9 cellular contexts compared by ENCODE assay signal in the genomic region with DNA sequence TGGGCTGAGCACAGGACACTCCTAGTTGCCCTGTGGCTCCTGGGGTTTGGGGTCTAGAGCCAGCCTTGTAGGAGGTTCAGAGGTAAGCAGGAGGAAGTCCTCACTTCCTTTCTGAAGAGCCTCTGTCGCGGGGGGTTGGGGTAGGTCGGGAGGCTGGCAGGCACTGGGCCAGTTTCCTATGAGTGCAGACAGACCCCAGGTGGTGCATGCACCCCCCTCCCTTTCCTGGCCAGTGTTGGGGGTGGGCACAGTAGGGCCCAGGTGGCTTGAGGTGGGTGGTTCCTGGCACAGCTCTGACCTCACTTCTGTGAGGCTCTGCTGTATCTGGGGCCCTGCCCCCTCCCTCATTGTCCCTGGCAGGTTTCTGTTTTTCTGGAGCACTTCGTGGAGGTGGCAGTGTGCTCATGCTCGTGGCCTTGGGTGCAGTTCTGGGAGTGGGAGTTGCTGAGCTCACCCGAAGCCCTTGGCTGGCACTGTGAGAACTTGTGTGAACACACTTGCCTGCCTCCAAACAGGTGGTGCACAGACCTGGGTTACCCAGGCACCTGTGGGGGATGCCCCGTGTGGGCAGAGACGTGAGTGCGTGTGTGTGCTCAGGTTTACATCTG. TPM values are rescaled to one million over a fixed set of nuclear protein-coding genes. Genes with fewer than 3 reads are reported as not detected.
DNase-seq lines count a peak whose midpoint lies in the region; ATAC-seq, FAIRE-seq and TF ChIP-seq lines count a peak whose summit lies in the region.
"Had no signal": no experiment of that assay in that cellular context is flagged by ENCODE, and none has a peak within 500 bp of the region (broad histone marks: within the 10 kb centered on the region; RNA-seq: fewer than 3 reads in every experiment).

No MANE protein-coding gene starts in this region.

- peak; percentile 16 for ATAC-seq in CD8-positive, alpha-beta T cell
- ATAC-seq in mucosa of descending colon (peak; percentile 14), HG03025 (IDR thresholded peaks at IDR 0.05; ENCODE audit: low FRiP score, unreplicated experiment) (no peak), GM21786 (IDR thresholded peaks at IDR 0.05; ENCODE audit: unreplicated experiment) (no peak)

- FAIRE-seq in small intestine (lab: Jason Lieb, UNC) = no peak

- no peaks in the 10 kb centered on the region for H3K36me3 ChIP-seq in CD8-positive, alpha-beta T cell (ENCODE audit: insufficient read depth, low read length)
- no peaks in the 10 kb centered on the region for H3K36me3 ChIP-seq in mucosa of descending colon (ENCODE audit: low read depth)
- H3K36me3 ChIP-seq in small intestine (ENCODE audit: control insufficient read depth in 2 of 2, insufficient read depth in 2 of 2, low read length in 2 of 2) = no peaks in the 10 kb centered on the region

- no peaks in the 10 kb centered on the region for H3K9me3 Mint-ChIP-seq in CD8-positive, alpha-beta T cell
- no peaks in the 10 kb centered on the region for H3K9me3 Mint-ChIP-seq in activated T-helper 2 cell treated with anti-CD3 and anti-CD28 coated beads, Interferon-gamma antibody, Interleukin-2, Interleukin-4, amounts not matched to agents 10 μg/mL and 5 μg/mL and 100 μg/mL, durations not matched to agents 14 hours and 24 hours and 36 hours

- intact Hi-C loops in CD8-positive, alpha-beta T cell (cut with DNase I, micrococcal nuclease) = no loop called here
- intact Hi-C loops in activated T-helper 2 cell treated with anti-CD3 and anti-CD28 coated beads, Interferon-gamma antibody, Interleukin-2, Interleukin-4, amounts not matched to agents 10 μg/mL and 5 μg/mL and 100 μg/mL, durations not matched to agents 14 hours and 24 hours and 36 hours (cut with micrococcal nuclease) = no loop called here
- intact Hi-C loops in mucosa of descending colon (cut with DNase I, micrococcal nuclease) = no loop called here

- H3K4me1 Mint-ChIP-seq in CD8-positive, alpha-beta T cell (ENCODE audit: low read depth) = peaks cover 45% of the 10 kb centered on the region
- H3K4me1 Mint-ChIP-seq in activated T-helper 2 cell treated with anti-CD3 and anti-CD28 coated beads, Interferon-gamma antibody, Interleukin-2, Interleukin-4, amounts not matched to agents 10 μg/mL and 5 μg/mL and 100 μg/mL, durations not matched to agents 14 hours and 24 hours and 36 hours (ENCODE audit: low read depth) = peaks cover 33% of the 10 kb centered on the region

- H3K4me3 ChIP-seq in CD8-positive, alpha-beta T cell (ENCODE audit: low read depth, low read length) = no peak overlapping the region
- H3K4me3 ChIP-seq in HL-60 (replicated peaks; ENCODE audit: insufficient read depth, low read length) = peak overlapping the region; percentile 1; the same call in 1 of the 2 replicates
- no peak overlapping the region for H3K4me3 ChIP-seq in mucosa of descending colon
- H3K4me3 ChIP-seq in small intestine (ENCODE audit: low read depth in 1 of 2, low read length in 2 of 2) = no peak overlapping the region

- POLR2A ChIA-PET in CD8-positive, alpha-beta T cell (lab: Charles Lee) = interaction anchor here (0.5 kb wide), 1 partner anchor 94 kb away, joined by 3 read pairs; no protein-coding TSS in a partner anchor

- no peaks in the 10 kb centered on the region for H3K27me3 ChIP-seq in CD8-positive, alpha-beta T cell (ENCODE audit: insufficient read depth, low read length)
- H3K27me3 ChIP-seq in HL-60 (ENCODE audit: insufficient read depth, poor library complexity, severe bottlenecking) = no peaks in the 10 kb centered on the region
- H3K27me3 ChIP-seq in small intestine (ENCODE audit: control insufficient read depth in 2 of 2, insufficient read depth in 2 of 2, low read length in 2 of 2) = peaks cover 0 to 6% of the 10 kb centered on the region in 2 donors

- no peaks in the 10 kb centered on the region for H3K36me3 Mint-ChIP-seq in CD8-positive, alpha-beta T cell
- no peaks in the 10 kb centered on the region for H3K36me3 Mint-ChIP-seq in activated T-helper 2 cell treated with anti-CD3 and anti-CD28 coated beads, Interferon-gamma antibody, Interleukin-2, Interleukin-4, amounts not matched to agents 10 μg/mL and 5 μg/mL and 100 μg/mL, durations not matched to agents 14 hours and 24 hours and 36 hours (ENCODE audit: low read depth)

- H3K4me3 Mint-ChIP-seq in CD8-positive, alpha-beta T cell = peak overlapping the region; percentile 76
- H3K4me3 Mint-ChIP-seq in activated T-helper 2 cell treated with anti-CD3 and anti-CD28 coated beads, Interferon-gamma antibody, Interleukin-2, Interleukin-4, amounts not matched to agents 10 μg/mL and 5 μg/mL and 100 μg/mL, durations not matched to agents 14 hours and 24 hours and 36 hours (ENCODE audit: low read depth) = peak overlapping the region; percentile 51

- CTCF ChIA-PET in CD8-positive, alpha-beta T cell (lab: Charles Lee) = interaction anchor here (1.2 to 1.3 kb wide), 3 partner anchors 19 to 61 kb away, joined by 3 to 5 read pairs (median 4); no protein-coding TSS in a partner anchor

- H3K9me3 ChIP-seq in CD8-positive, alpha-beta T cell (ENCODE audit: low read length) = no peaks in the 10 kb centered on the region
- H3K9me3 ChIP-seq in mucosa of descending colon (no peaks in the 10 kb centered on the region), small intestine (ENCODE audit: control insufficient read depth, low read depth) (no peaks in the 10 kb centered on the region)

- peaks cover 43% of the 10 kb centered on the region for H3K4me1 ChIP-seq in CD8-positive, alpha-beta T cell (ENCODE audit: insufficient read depth, low read length)
- H3K4me1 ChIP-seq in mucosa of descending colon (ENCODE audit: low read depth) (peaks cover 20% of the 10 kb centered on the region), small intestine (ENCODE audit: control insufficient read depth in 2 of 2, insufficient read depth in 1 of 2, low read depth in 1 of 2, low read length in 1 of 2) (no peaks in the 10 kb centered on the region)

- 34 to 42% (median 40%) methylated on average over 9 of the region's 9 CpGs for WGBS in small intestine, 3 donors

- no peaks in the 10 kb centered on the region for H3K27me3 Mint-ChIP-seq in CD8-positive, alpha-beta T cell (ENCODE audit: low read depth)
- H3K27me3 Mint-ChIP-seq in activated T-helper 2 cell treated with anti-CD3 and anti-CD28 coated beads, Interferon-gamma antibody, Interleukin-2, Interleukin-4, amounts not matched to agents 10 μg/mL and 5 μg/mL and 100 μg/mL, durations not matched to agents 14 hours and 24 hours and 36 hours (ENCODE audit: low read depth) = peaks cover 36% of the 10 kb centered on the region

- TF ChIP-seq CTCF in CD8-positive, alpha-beta T cell (IDR thresholded peaks at IDR 0.05) = no peak
- TF ChIP-seq CTCF in HL-60 (IDR thresholded peaks at IDR 0.05; ENCODE audit: insufficient read depth, low read length) = no peak
- TF ChIP-seq CTCF in mucosa of descending colon (IDR thresholded peaks at IDR 0.05) = no peak

- H3K27ac Mint-ChIP-seq in CD8-positive, alpha-beta T cell = no peak overlapping the region
- H3K27ac Mint-ChIP-seq in activated T-helper 2 cell treated with anti-CD3 and anti-CD28 coated beads, Interferon-gamma antibody, Interleukin-2, Interleukin-4, amounts not matched to agents 10 μg/mL and 5 μg/mL and 100 μg/mL, durations not matched to agents 14 hours and 24 hours and 36 hours = no peak overlapping the region

- no peak overlapping the region for H3K27ac ChIP-seq in CD8-positive, alpha-beta T cell (ENCODE audit: low read depth, low read length)
- peak overlapping the region; percentile 56 for H3K27ac ChIP-seq in HL-60 (replicated peaks)
- H3K27ac ChIP-seq in small intestine (ENCODE audit: low read depth in 1 of 2, low read length in 1 of 2) = peak overlapping the region in 1 of 2 donors; percentile 32

- peak in 2 of 7 experiments; percentile 23 to 49 for DNase-seq in CD8-positive, alpha-beta T cell
- DNase-seq in HL-60 (ENCODE audit: low read depth in 1 of 2, low spot score in 1 of 2) = peak in 1 of 2 experiments; percentile 76
- no peak for DNase-seq in activated T-helper 2 cell treated with anti-CD3 and anti-CD28 coated beads, Interferon-gamma antibody, Interleukin-2, Interleukin-4, amounts not matched to agents 10 μg/mL and 5 μg/mL and 100 μg/mL, durations not matched to agents 14 hours and 24 hours and 36 hours (ENCODE audit: low spot score)
- DNase-seq in mucosa of descending colon = no peak
- no peak for DNase-seq in OCI-M1 (lab: John Stamatoyannopoulos, UW)
- no peak for DNase-seq in small intestine

RNA-seq across cellular contexts. Expression of gene PALD1, which starts 1.8 kb away (rescaled TPM):
- total RNA-seq in CD8-positive, alpha-beta T cell = under 1 TPM in 1 of 2 experiments, not detected in 1; 0.08 TPM
- 2.1 and 2.3 TPM in 2 replicates for total RNA-seq in activated T-helper 2 cell treated with anti-CD3 and anti-CD28 coated beads, Interferon-gamma antibody, Interleukin-2, Interleukin-4, amounts not matched to agents 10 μg/mL and 5 μg/mL and 100 μg/mL, durations not matched to agents 14 hours and 24 hours and 36 hours
- total RNA-seq in mucosa of descending colon = 10 to 100 TPM in 1 of 3 donors, 1 to 10 TPM in 2; 1.9 to 15.9 (median 3.2) TPM
- polyA plus RNA-seq in small intestine = 1 to 10 TPM in 2 of 3 donors, under 1 TPM in 1; 0.22 to 3.6 (median 2.7) TPM

RNA-seq across cellular contexts. Expression of gene NODAL, which starts 38.9 kb away (rescaled TPM):
- not detected for total RNA-seq in CD8-positive, alpha-beta T cell
- not detected in 2 replicates for total RNA-seq in activated T-helper 2 cell treated with anti-CD3 and anti-CD28 coated beads, Interferon-gamma antibody, Interleukin-2, Interleukin-4, amounts not matched to agents 10 μg/mL and 5 μg/mL and 100 μg/mL, durations not matched to agents 14 hours and 24 hours and 36 hours
- total RNA-seq in mucosa of descending colon = not detected
- under 1 TPM in 1 of 3 donors, not detected in 2; 0.04 TPM for polyA plus RNA-seq in small intestine
- total RNA-seq: lung had no signal
- polyA plus RNA-seq: lung had no signal

Comparison
In these comparisons a context has a peak if more than half of its experiments do, and no peak if none do; other contexts are left out.
1. ATAC-seq: peak in CD8-positive, alpha-beta T cell (single experiment) and mucosa of descending colon (single experiment); none in HG03025 (single experiment) and GM21786 (single experiment).